9 cellular contexts compared by ENCODE assay signal in the genomic region with DNA sequence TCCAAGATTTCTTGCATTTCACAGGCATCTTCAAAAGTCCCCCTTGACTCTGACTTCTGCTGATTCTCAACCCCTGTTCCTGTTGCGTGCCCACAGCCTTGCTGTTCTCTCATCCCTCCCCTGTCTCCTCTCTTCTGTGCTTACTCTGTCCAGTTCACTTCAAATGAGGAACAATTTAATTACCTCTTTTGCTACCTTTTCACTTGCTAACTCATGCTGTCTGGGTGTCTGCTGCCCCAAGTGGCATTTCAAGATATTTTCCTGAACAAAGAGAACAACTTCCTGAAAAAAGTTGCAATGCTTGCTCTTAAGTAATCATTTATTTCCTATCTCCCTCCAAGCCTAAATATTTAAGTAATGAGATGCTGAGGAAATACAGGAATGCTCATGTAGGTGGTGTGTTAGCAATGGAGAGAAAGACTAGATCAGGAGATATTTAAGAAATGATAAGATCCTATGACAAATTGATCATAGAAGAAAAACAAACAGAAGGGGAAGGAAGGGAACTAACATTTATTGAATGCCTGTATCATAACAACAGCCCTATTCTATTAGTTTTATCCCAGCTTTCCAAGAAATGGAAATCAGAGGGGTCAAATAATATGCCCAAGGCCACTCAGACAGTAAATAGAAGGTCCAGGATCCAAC. TPM values are rescaled to one million over a fixed set of nuclear protein-coding genes. Genes with fewer than 3 reads are reported as not detected.
DNase-seq lines count a peak whose midpoint lies in the region; ATAC-seq and TF ChIP-seq lines count a peak whose summit lies in the region.
"Had no signal": no experiment of that assay in that cellular context is flagged by ENCODE, and none has a peak within 500 bp of the region (broad histone marks: within the 10 kb centered on the region; RNA-seq: fewer than 3 reads in every experiment).

No MANE protein-coding gene starts in this region.

- H3K27ac ChIP-seq in 22Rv1 (no peak overlapping the region), OCI-LY1 (ENCODE audit: low read depth, low read length, poor library complexity, severe bottlenecking) (no peak overlapping the region)

- H3K79me2 ChIP-seq in OCI-LY1 (ENCODE audit: insufficient read depth, low read length): no peaks in the 10 kb centered on the region

- H3K4me1 ChIP-seq in OCI-LY1 (ENCODE audit: insufficient read depth, low read length, severe bottlenecking): no peaks in the 10 kb centered on the region

- no peaks in the 10 kb centered on the region for H4K20me1 ChIP-seq in OCI-LY1 (ENCODE audit: insufficient read depth, low read length)

- no peak overlapping the region for H3K27ac Mint-ChIP-seq in activated CD8-positive, alpha-beta memory T cell treated with anti-CD3 and anti-CD28 coated beads, Interleukin-2, amount 10 ng/mL, durations not matched to agents 7 days and 5 days

- H3K27me3 Mint-ChIP-seq in activated CD8-positive, alpha-beta memory T cell treated with anti-CD3 and anti-CD28 coated beads, Interleukin-2, amount 10 ng/mL, durations not matched to agents 7 days and 5 days: peaks cover 56% of the 10 kb centered on the region

- H2AFZ ChIP-seq in OCI-LY1 (ENCODE audit: low read length): no peak overlapping the region

- no peak overlapping the region for H3K4me3 Mint-ChIP-seq in activated CD8-positive, alpha-beta memory T cell treated with anti-CD3 and anti-CD28 coated beads, Interleukin-2, amount 10 ng/mL, durations not matched to agents 7 days and 5 days

- H3K9me3 ChIP-seq in OCI-LY1 (ENCODE audit: low read length): no peaks in the 10 kb centered on the region

- H3K9me3 Mint-ChIP-seq in activated CD8-positive, alpha-beta memory T cell treated with anti-CD3 and anti-CD28 coated beads, Interleukin-2, amount 10 ng/mL, durations not matched to agents 7 days and 5 days (ENCODE audit: low read depth): no peaks in the 10 kb centered on the region

- CTCF ChIA-PET in activated CD8-positive, alpha-beta memory T cell treated with anti-CD3 and anti-CD28 coated beads, Interleukin-2, amount 10 ng/mL, durations not matched to agents 7 days and 5 days (lab: Charles Lee): no interaction called here

- H3K4me3 ChIP-seq in GM12875 (ENCODE audit: low read depth, low read length) (no peak overlapping the region), OCI-LY1 (ENCODE audit: low read depth, low read length, poor library complexity, severe bottlenecking) (no peak overlapping the region), fibroblast of the aortic adventitia (ENCODE audit: low read depth, low read length) (no peak overlapping the region)

- no peaks in the 10 kb centered on the region for H3K9me2 ChIP-seq in OCI-LY1 (ENCODE audit: low read depth, low read length)

- ATAC-seq in activated CD8-positive, alpha-beta memory T cell treated with anti-CD3 and anti-CD28 coated beads, Interleukin-2, amount 10 ng/mL, durations not matched to agents 7 days and 5 days: no peak
- ATAC-seq in GM21786 (IDR thresholded peaks at IDR 0.05; ENCODE audit: unreplicated experiment): no peak

- no peaks in the 10 kb centered on the region for H3F3A ChIP-seq in OCI-LY1 (ENCODE audit: insufficient read depth, low read length)

- H3K36me3 Mint-ChIP-seq in activated CD8-positive, alpha-beta memory T cell treated with anti-CD3 and anti-CD28 coated beads, Interleukin-2, amount 10 ng/mL, durations not matched to agents 7 days and 5 days: no peaks in the 10 kb centered on the region

- no peaks in the 10 kb centered on the region for H3K4me1 Mint-ChIP-seq in activated CD8-positive, alpha-beta memory T cell treated with anti-CD3 and anti-CD28 coated beads, Interleukin-2, amount 10 ng/mL, durations not matched to agents 7 days and 5 days

- no peak overlapping the region for H3K4me2 ChIP-seq in OCI-LY1 (ENCODE audit: low read length)

- no peaks in the 10 kb centered on the region for H3K36me3 ChIP-seq in OCI-LY1 (ENCODE audit: insufficient read depth, low read length)

- H3K9ac ChIP-seq in OCI-LY1 (ENCODE audit: low read length): no peak overlapping the region

- no peaks in the 10 kb centered on the region for H3K27me3 ChIP-seq in OCI-LY1 (ENCODE audit: insufficient read depth, low read length)

- peak; percentile 57 for TF ChIP-seq CTCF in 22Rv1 (IDR thresholded peaks at IDR 0.05)
- TF ChIP-seq CTCF in GM12875 (IDR thresholded peaks at IDR 0.05; ENCODE audit: borderline replicate concordance, insufficient read depth, low read depth, low read length): peak; percentile 53; the same call in 1 of the 2 replicates
- peak; percentile 65 for TF ChIP-seq CTCF in OCI-LY1 (IDR thresholded peaks at IDR 0.05; ENCODE audit: low read length)
- TF ChIP-seq CTCF in fibroblast of the aortic adventitia (IDR thresholded peaks at IDR 0.05; ENCODE audit: insufficient read depth, low read length): no peak

- peak; percentile 2 for DNase-seq in fibroblast of the aortic adventitia (ENCODE audit: low read depth)
- no peak for DNase-seq in activated CD8-positive, alpha-beta memory T cell treated with anti-CD3 and anti-CD28 coated beads, Interleukin-2, amount 10 ng/mL, durations not matched to agents 7 days and 5 days
- no peak for DNase-seq in EL
- DNase-seq in activated CD4-positive, alpha-beta T cell treated with anti-CD3 and anti-CD28 coated beads for 48 hours: no peak

RNA-seq across cellular contexts. Expression of a gene that starts 42.2 kb away (rescaled TPM):
- total RNA-seq in fibroblast of the aortic adventitia (ENCODE audit: low replicate concordance): 0.08 TPM in 1 of 2 replicates, not detected in the other
- not detected for total RNA-seq in activated CD8-positive, alpha-beta memory T cell treated with anti-CD3 and anti-CD28 coated beads, Interleukin-2, amount 10 ng/mL, durations not matched to agents 7 days and 5 days
- total RNA-seq: HT1080 had no signal
